8 cellular contexts compared by ENCODE assay signal in the genomic region with DNA sequence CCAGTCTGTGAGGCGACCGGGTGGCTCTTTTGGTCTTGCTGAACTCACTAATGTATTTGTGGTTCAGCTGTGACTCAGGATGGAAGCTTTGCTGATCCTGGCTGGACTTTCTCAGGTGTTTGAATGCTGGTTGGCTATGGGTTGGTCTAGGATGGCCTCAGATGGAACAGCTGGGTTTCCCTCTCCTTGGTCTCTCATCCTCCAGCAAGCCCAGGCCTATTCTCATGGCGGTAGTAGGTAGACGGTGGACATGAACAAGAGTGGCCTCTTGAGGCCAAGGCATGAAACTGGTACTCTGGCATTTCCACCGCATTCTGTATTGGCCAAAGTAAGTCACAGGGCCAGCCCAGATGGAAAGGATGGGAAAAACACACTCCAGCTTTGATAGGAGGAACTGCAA. TPM values are rescaled to one million over a fixed set of nuclear protein-coding genes. Genes with fewer than 3 reads are reported as not detected.
DNase-seq lines count a peak whose midpoint lies in the region; ATAC-seq lines count a peak whose summit lies in the region.

No MANE protein-coding gene starts in this region.

- H3K36me3 Mint-ChIP-seq in stimulated activated memory B cell treated with anti-CD40 and anti-IgM and Interleukin-4, amounts not matched to agents 10 μg/mL and 1 μg/mL and 100 μg/mL, for 72 hours, result peaks cover 50% of the 10 kb centered on the region

- no peaks in the 10 kb centered on the region for H3K9me3 Mint-ChIP-seq in stimulated activated memory B cell treated with anti-CD40 and anti-IgM and Interleukin-4, amounts not matched to agents 10 μg/mL and 1 μg/mL and 100 μg/mL, for 72 hours

- ATAC-seq in left colon (peak; percentile 84), HG03571 (IDR thresholded peaks at IDR 0.05; ENCODE audit: unreplicated experiment) (no peak)
- ATAC-seq in stimulated activated memory B cell treated with anti-CD40 and anti-IgM and Interleukin-4, amounts not matched to agents 10 μg/mL and 1 μg/mL and 100 μg/mL, for 72 hours, result no peak

- no peaks in the 10 kb centered on the region for H3K27me3 Mint-ChIP-seq in stimulated activated memory B cell treated with anti-CD40 and anti-IgM and Interleukin-4, amounts not matched to agents 10 μg/mL and 1 μg/mL and 100 μg/mL, for 72 hours

- H3K4me1 Mint-ChIP-seq in stimulated activated memory B cell treated with anti-CD40 and anti-IgM and Interleukin-4, amounts not matched to agents 10 μg/mL and 1 μg/mL and 100 μg/mL, for 72 hours, result no peaks in the 10 kb centered on the region

- intact Hi-C loops in left colon (cut with DNase I, micrococcal nuclease), result loop anchor here in 1 of 2 donors (10.0 kb wide), 1 partner anchor 121 kb away; no protein-coding TSS in a partner anchor

- no peak overlapping the region for H3K27ac Mint-ChIP-seq in stimulated activated memory B cell treated with anti-CD40 and anti-IgM and Interleukin-4, amounts not matched to agents 10 μg/mL and 1 μg/mL and 100 μg/mL, for 72 hours

- peak; percentile 40 for DNase-seq in GM04504 (ENCODE audit: low read depth)
- DNase-seq in NCI-H446 treated with DMSO at 0.1 percent for 48 hours (lab: John Stamatoyannopoulos, UW), result peak; percentile 25
- DNase-seq in T47D (ENCODE audit: low read depth in 1 of 2, low spot score in 1 of 2), result peak; percentile 51 to 89
- DNase-seq in left colon, result peak; percentile 14 to 34
- DNase-seq in NCI-H2171 treated with DMSO at 0.1 percent for 48 hours (lab: John Stamatoyannopoulos, UW), result no peak
- no peak for DNase-seq in activated naive CD4-positive, alpha-beta T cell (lab: John Stamatoyannopoulos, UW)

- no peak overlapping the region for H3K4me3 Mint-ChIP-seq in stimulated activated memory B cell treated with anti-CD40 and anti-IgM and Interleukin-4, amounts not matched to agents 10 μg/mL and 1 μg/mL and 100 μg/mL, for 72 hours

- in situ Hi-C loops in T47D (cut with HindIII; ENCODE audit: low pct_unique_long_range_greater_than_20kb, low sequenced_read_pairs), result no loop called here

RNA-seq across cellular contexts. Expression of a gene that starts 11.8 kb away (rescaled TPM):
- total RNA-seq in left colon, result 1 to 10 TPM; 8.1 to 8.9 TPM

RNA-seq across cellular contexts. Expression of a gene that starts 43.2 kb away (rescaled TPM):
- total RNA-seq in left colon, result 10 to 100 TPM; 22.1 to 46.5 TPM

Comparison
In these comparisons a context has a peak if more than half of its experiments do, and no peak if none do; other contexts are left out.
1. DNase-seq: peak in GM04504 (single experiment), NCI-H446 treated with DMSO at 0.1 percent for 48 hours (single experiment), T47D (2 of 2) and left colon (2 of 2); none in NCI-H2171 treated with DMSO at 0.1 percent for 48 hours (single experiment) and activated naive CD4-positive, alpha-beta T cell (0 of 4).